ENCODE assay signal across 10 cellular contexts in the genomic region with DNA sequence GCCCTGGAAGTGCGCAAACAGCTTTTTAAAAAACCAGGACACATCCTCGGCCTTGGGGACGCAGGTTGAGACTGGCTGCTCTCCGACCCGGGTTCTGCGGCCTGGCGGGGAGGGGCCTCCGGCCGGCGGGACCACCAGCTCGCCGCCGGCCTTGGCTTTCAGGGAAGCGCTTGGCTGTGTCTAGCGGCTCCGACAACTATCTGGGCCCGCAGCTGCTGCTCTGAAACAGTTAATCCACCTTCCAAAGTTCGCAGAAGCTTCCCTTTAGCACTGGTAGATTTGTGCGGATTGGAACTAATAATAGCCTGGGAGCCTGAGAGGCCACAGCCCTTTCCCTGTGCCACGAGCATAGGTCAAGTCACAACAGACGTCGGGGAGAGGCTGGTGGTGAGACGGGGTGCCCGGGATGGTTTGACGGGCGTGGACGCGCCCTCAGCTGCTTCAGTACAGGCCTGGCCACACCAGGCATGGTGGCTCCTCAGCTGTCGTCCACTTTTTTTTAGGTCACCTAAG. TPM values are rescaled to one million over a fixed set of nuclear protein-coding genes. Genes with fewer than 3 reads are reported as not detected.
DNase-seq lines count a peak whose midpoint lies in the region; FAIRE-seq and TF ChIP-seq lines count a peak whose summit lies in the region.
"Had no signal": no experiment of that assay in that cellular context is flagged by ENCODE, and none has a peak within 500 bp of the region (broad histone marks: within the 10 kb centered on the region; RNA-seq: fewer than 3 reads in every experiment).

No MANE protein-coding gene starts in this region.

- H2AK5ac ChIP-seq in H1 (ENCODE audit: low read depth, low read length) = no peak overlapping the region

- no peak overlapping the region for H2BK5ac ChIP-seq in H1 (ENCODE audit: low read depth, low read length)

- peak overlapping the region; percentile 51 for H2BK120ac ChIP-seq in H1 (replicated peaks; ENCODE audit: low read depth, low read length)

- no peak for TF ChIP-seq EP300 in H1 (IDR thresholded peaks at IDR 0.05; ENCODE audit: borderline replicate concordance in 1 of 2, low read depth in 2 of 2, low read length in 2 of 2)

- peaks cover 44% of the 10 kb centered on the region for H3K4me1 Mint-ChIP-seq in Calu3 (ENCODE audit: low read depth, unreplicated experiment)
- peaks cover 31% of the 10 kb centered on the region for H3K4me1 Mint-ChIP-seq in neural crest cell

- H3K23me2 ChIP-seq in H1 (ENCODE audit: low read depth, low read length) = peaks cover 6% of the 10 kb centered on the region; the same call in 1 of the 2 replicates

- no peak overlapping the region for H3K14ac ChIP-seq in H1 (ENCODE audit: insufficient read length)

- no peak for TF ChIP-seq RAD21 in H1 (IDR thresholded peaks at IDR 0.05 in 1 of 2, conservative IDR thresholded peaks at IDR 0.05 in 1 of 2; ENCODE audit: low read depth in 2 of 2, low read length in 2 of 2)

- 26% methylated on average over 29 of the region's 29 CpGs; no CpG with 5 or more reads in 1 of the 2 experiments for WGBS in H1 (ENCODE audit: extremely low coverage in 1 of 2, insufficient coverage in 1 of 2, insufficient read length in 1 of 2, insufficient replicate concordance in 2 of 2, low coverage in 1 of 2, low lambda C conversion rate in 2 of 2, missing lambda C conversion rate in 1 of 2), 2 experiments
- 79 to 95% (median 83%) methylated on average over 11 to 29 of the region's 29 CpGs for WGBS in adrenal gland, 4 donors

- H4K20me1 ChIP-seq in OCI-LY3 (ENCODE audit: insufficient read depth, low read length) (peaks cover 19% of the 10 kb centered on the region), H1 (replicated peaks in 1 of 2; ENCODE audit: control insufficient read depth in 1 of 2, insufficient read depth in 2 of 2, low read length in 2 of 2) (peaks cover 0 to 1% of the 10 kb centered on the region in 2 experiments)

- H3K4ac ChIP-seq in H1 (replicated peaks; ENCODE audit: insufficient read length, low read depth, low read length) = no peak overlapping the region

- H3K9ac ChIP-seq in OCI-LY3 (ENCODE audit: low read length) (peak overlapping the region; percentile 86), H1 (replicated peaks in 1 of 4; ENCODE audit: extremely low read depth in 1 of 4, low read depth in 3 of 4, low read length in 3 of 4) (peak overlapping the region in 3 of 4 experiments; percentile 13 to 49 (median 31); a peak in 4 of 7 replicates)

- intact Hi-C loops in Calu3 (cut with micrococcal nuclease; ENCODE audit: unreplicated experiment) (no loop called here), adrenal gland (cut with DNase I) (no loop called here)

- H3K4me2 ChIP-seq in OCI-LY3 (ENCODE audit: low read length) (peak overlapping the region; percentile 94), H1 (ENCODE audit: insufficient read depth in 1 of 2, low read depth in 2 of 2, low read length in 2 of 2) (peak overlapping the region; percentile 74 to 82)

- peak overlapping the region; percentile 97 for H3K4me3 Mint-ChIP-seq in Calu3 (ENCODE audit: low read depth, unreplicated experiment)
- H3K4me3 Mint-ChIP-seq in neural crest cell = peak overlapping the region; percentile 88

- no peak overlapping the region for H2AFZ ChIP-seq in OCI-LY3 (ENCODE audit: low read depth, low read length)
- no peak overlapping the region; the same call in 1 of the 2 replicates for H2AFZ ChIP-seq in H1 (ENCODE audit: low read length)

- no peak overlapping the region for H2BK15ac ChIP-seq in H1 (ENCODE audit: low read length)

- BruUV-seq in Calu3 (replicated peaks; lab: Mats Ljungman, UMichigan) = TSS peak; percentile 19

- peak overlapping the region; percentile 56; the same call in 1 of the 2 replicates for H3K18ac ChIP-seq in H1 (ENCODE audit: extremely low read depth, low read length)

- no peaks in the 10 kb centered on the region for H3K79me1 ChIP-seq in H1 (ENCODE audit: low read depth, low read length)

- peak overlapping the region; percentile 79 for H4K91ac ChIP-seq in H1 (replicated peaks; ENCODE audit: insufficient read length, low read length)

- FAIRE-seq in H1 (lab: Jason Lieb, UNC) = no peak
- FAIRE-seq: G401.6 had no signal

- POLR2A ChIA-PET in H1 (lab: Charles Lee; ENCODE audit: partially characterized antibody) = interaction anchor here (0.7 to 2.4 kb wide), 9 partner anchors 9 to 166 kb away, joined by 3 to 6 read pairs (median 3); no protein-coding TSS in a partner anchor

- no peak overlapping the region for H4K5ac ChIP-seq in H1 (ENCODE audit: insufficient read length, low read depth, low read length)

- H3K79me2 ChIP-seq in OCI-LY3 (ENCODE audit: low read length) (peaks cover 36% of the 10 kb centered on the region), H1 (ENCODE audit: control insufficient read depth in 1 of 2, insufficient read depth in 2 of 2, low read length in 2 of 2) (peaks cover 0 to 30% of the 10 kb centered on the region in 2 experiments; a peak in 2 of 4 replicates)

- H3K36me3 ChIP-seq in OCI-LY3 (replicated peaks; ENCODE audit: low read depth, low read length) (peaks cover 13% of the 10 kb centered on the region), H1 (ENCODE audit: control insufficient read depth in 2 of 4, insufficient read depth in 4 of 4, low read length in 3 of 4) (no peaks in the 10 kb centered on the region), adrenal gland (replicated peaks in 1 of 2) (no peaks in the 10 kb centered on the region)

- peak overlapping the region; percentile 60 for H3K56ac ChIP-seq in H1 (replicated peaks; ENCODE audit: insufficient read length, low read depth, low read length)

- TF ChIP-seq CTCF in Calu3 (IDR thresholded peaks at IDR 0.05; ENCODE audit: unreplicated experiment) = no peak
- TF ChIP-seq CTCF in OCI-LY3 (IDR thresholded peaks at IDR 0.05; ENCODE audit: low read depth, low read length) = no peak
- TF ChIP-seq CTCF in H1 (IDR thresholded peaks at IDR 0.05; ENCODE audit: control extremely low read depth in 1 of 3, insufficient read depth in 1 of 3, low read depth in 1 of 3, low read length in 3 of 3) = no peak
- TF ChIP-seq CTCF in neural crest cell (conservative IDR thresholded peaks at IDR 0.05) = no peak
- TF ChIP-seq CTCF in adrenal gland (IDR thresholded peaks at IDR 0.05) = no peak

- H3K27me3 ChIP-seq in OCI-LY3 (ENCODE audit: low read depth, low read length) (no peaks in the 10 kb centered on the region), H1 (replicated peaks in 1 of 4; ENCODE audit: control insufficient read depth in 3 of 4, extremely low read depth in 1 of 4, insufficient read depth in 3 of 4, low read length in 3 of 4) (peaks cover 0 to 10% (median 0%) of the 10 kb centered on the region in 4 experiments; a peak in 2 of 7 replicates), adrenal gland (no peaks in the 10 kb centered on the region)

- H3K27me3 Mint-ChIP-seq in Calu3 (ENCODE audit: unreplicated experiment) (no peaks in the 10 kb centered on the region), neural crest cell (ENCODE audit: low read depth) (peaks cover 50% of the 10 kb centered on the region)

- H3K9me3 Mint-ChIP-seq in Calu3 (ENCODE audit: low read depth, unreplicated experiment) = no peaks in the 10 kb centered on the region
- H3K9me3 Mint-ChIP-seq in neural crest cell = no peaks in the 10 kb centered on the region

- H3K27ac Mint-ChIP-seq in Calu3 (ENCODE audit: unreplicated experiment) (peak overlapping the region; percentile 73), neural crest cell (ENCODE audit: unreplicated experiment) (no peak overlapping the region)

- H3K27ac ChIP-seq in OCI-LY3 (ENCODE audit: low read length) = no peak overlapping the region
- H3K27ac ChIP-seq in H1 (ENCODE audit: low read depth, low read length) = no peak overlapping the region
- no peak overlapping the region for H3K27ac ChIP-seq in adrenal gland

- H3K23ac ChIP-seq in H1 (ENCODE audit: insufficient read length) = no peak overlapping the region

- H3K4me1 ChIP-seq in OCI-LY3 (ENCODE audit: low read length) (peaks cover 36% of the 10 kb centered on the region), H1 (replicated peaks in 1 of 4; ENCODE audit: control insufficient read depth in 3 of 4, insufficient read depth in 4 of 4, low read length in 3 of 4) (peaks cover 3 to 13% (median 9%) of the 10 kb centered on the region in 4 experiments; a peak in 5 of 7 replicates), adrenal gland (replicated peaks in 1 of 2) (peaks cover 0 to 34% of the 10 kb centered on the region in 2 donors)

- H3K9me3 ChIP-seq in OCI-LY3 (ENCODE audit: insufficient read depth, low read length) (no peaks in the 10 kb centered on the region), H1 (ENCODE audit: insufficient read depth in 2 of 2, low read depth in 1 of 2, low read length in 1 of 2) (no peaks in the 10 kb centered on the region), adrenal gland (replicated peaks in 1 of 3) (no peaks in the 10 kb centered on the region)

- H4K8ac ChIP-seq in H1 (ENCODE audit: extremely low read depth, insufficient read depth, low read length) = peak overlapping the region; percentile 62

- H3K4me3 ChIP-seq in OCI-LY3 (ENCODE audit: low read length) = peak overlapping the region; percentile 80
- H3K4me3 ChIP-seq in H1 (ENCODE audit: extremely low read depth in 1 of 4, insufficient read depth in 2 of 4, low read depth in 3 of 4, low read length in 4 of 4) = peak overlapping the region; percentile 46 to 77 (median 62); a peak in 7 of 8 replicates
- no peak overlapping the region for H3K4me3 ChIP-seq in adrenal gland

- peaks cover 34% of the 10 kb centered on the region for H3K36me3 Mint-ChIP-seq in Calu3 (ENCODE audit: insufficient read depth, unreplicated experiment)
- no peaks in the 10 kb centered on the region for H3K36me3 Mint-ChIP-seq in neural crest cell (ENCODE audit: low read depth)

- DNase-seq in Calu3 = no peak
- DNase-seq in H1 (ENCODE audit: low read depth in 1 of 2, low spot score in 2 of 2) = peak in 1 of 2 experiments; percentile 67
- DNase-seq in neural crest cell (ENCODE audit: low read depth, low spot score) = no peak
- no peak for DNase-seq in COLO668 (lab: John Stamatoyannopoulos, UW; ENCODE audit: unreplicated experiment)
- no peak for DNase-seq in inferior parietal cortex (ENCODE audit: extremely low spot score)
- no peak for DNase-seq in T-helper 9 cell
- DNase-seq in adrenal gland = no peak
- DNase-seq: stimulated activated naive CD4-positive, alpha-beta T cell had no signal

- H2BK20ac ChIP-seq in H1 (ENCODE audit: low read length) = 0 out of 2 replicates have a peak overlapping the region, but pooled peaks have one; percentile 32

- CTCF ChIA-PET in Calu3 (lab: Charles Lee) = interaction anchor here (1.0 kb wide), 1 partner anchor 9 kb away, joined by 4 read pairs; no protein-coding TSS in a partner anchor
- CTCF ChIA-PET in H1 (lab: Charles Lee; ENCODE audit: partially characterized antibody) = interaction anchor here (0.6 to 3.0 kb wide), 5 partner anchors 9 to 399 kb away, joined by 3 to 13 read pairs (median 10); a partner anchor contains a TSS

- H2BK12ac ChIP-seq in H1 (ENCODE audit: low read depth, low read length) = 0 out of 2 replicates have a peak overlapping the region, but pooled peaks have one; percentile 50

- TF ChIP-seq POLR2A in H1 (IDR thresholded peaks at IDR 0.05; ENCODE audit: control extremely low read depth in 1 of 2, low read depth in 2 of 2, low read length in 2 of 2) = no peak
- no peak for TF ChIP-seq POLR2A in adrenal gland (IDR thresholded peaks at IDR 0.05)

RNA-seq across cellular contexts. Expression of a gene that starts 1.2 kb away (rescaled TPM):
- total RNA-seq in Calu3 (2022) = 116 and 120 TPM in 2 replicates
- total RNA-seq in H1 (2021; fragmentation: NEBNext Ultra II Directional; extraction: Animal tissue kit (Norgen Biotek cat#: 25700)) = 51.0 and 54.0 TPM in 2 replicates
- polyA plus RNA-seq in H1 (2011; rRNA removed) = 16.0 and 18.2 TPM in 2 replicates
- 22.2 TPM for polyA plus RNA-seq in H1 (2011; cell fraction: cytosol; rRNA removed)
- 28.7 TPM for polyA plus RNA-seq in H1 (2011; cell fraction: nucleus; rRNA removed)
- polyA plus RNA-seq in H1 (2012, experiment 1 of 2) = 39.3 to 45.2 TPM (median 42.7 TPM) in 4 replicates
- polyA plus RNA-seq in H1 (2012, experiment 2 of 2) = 6.8 TPM
- polyA plus RNA-seq in H1 (2013, experiment 1 of 2) = 88.0 TPM
- polyA plus RNA-seq in H1 (2013, experiment 2 of 2) = 91.6 TPM
- polyA minus RNA-seq in H1 (2011; rRNA and poly(A)+ RNA removed) = 87.9 and 134 TPM in 2 replicates
- 27.7 TPM for polyA minus RNA-seq in H1 (2011; cell fraction: cytosol; rRNA and poly(A)+ RNA removed)
- 60.5 TPM for polyA minus RNA-seq in H1 (2011; cell fraction: nucleus; rRNA and poly(A)+ RNA removed)
- 3.4 and 3.5 TPM in 2 replicates for total RNA-seq in neural crest cell
- 10 to 100 TPM in 4 of 8 donors, 1 to 10 TPM in 4; 2.3 to 23.7 (median 8.6) TPM for total RNA-seq in adrenal gland
- polyA plus RNA-seq in adrenal gland = 10 to 100 TPM in 1 of 3 donors, 1 to 10 TPM in 2; 2.7 to 14.2 (median 2.8) TPM

RNA-seq across cellular contexts. Expression of a gene that starts 50.1 kb away (rescaled TPM):
- total RNA-seq in Calu3 (2022) (21.0 and 23.2 TPM in 2 replicates), neural crest cell (22.1 and 24.9 TPM in 2 replicates), adrenal gland (10 to 100 TPM; 32.7 to 62.8 (median 40.6) TPM)
- 30.9 and 36.9 TPM in 2 replicates for total RNA-seq in H1 (2021; fragmentation: NEBNext Ultra II Directional; extraction: Animal tissue kit (Norgen Biotek cat#: 25700))
- polyA plus RNA-seq in H1 (2011; rRNA removed) (15.8 and 21.9 TPM in 2 replicates), adrenal gland (10 to 100 TPM; 22.9 to 52.9 (median 28.6) TPM)
- 33.6 TPM for polyA plus RNA-seq in H1 (2011; cell fraction: cytosol; rRNA removed)
- 10.5 TPM for polyA plus RNA-seq in H1 (2011; cell fraction: nucleus; rRNA removed)
- 35.0 to 46.1 TPM (median 40.6 TPM) in 4 replicates for polyA plus RNA-seq in H1 (2012, experiment 1 of 2)
- 19.5 TPM for polyA plus RNA-seq in H1 (2012, experiment 2 of 2)
- 40.4 TPM for polyA plus RNA-seq in H1 (2013, experiment 1 of 2)
- polyA plus RNA-seq in H1 (2013, experiment 2 of 2) = 42.1 TPM
- polyA minus RNA-seq in H1 (2011; rRNA and poly(A)+ RNA removed) = 1.7 and 3.7 TPM in 2 replicates
- polyA minus RNA-seq in H1 (2011; cell fraction: cytosol; rRNA and poly(A)+ RNA removed) = 7.4 TPM
- polyA minus RNA-seq in H1 (2011; cell fraction: nucleus; rRNA and poly(A)+ RNA removed) = 11.1 TPM

Comparison
In these comparisons a context has a peak if more than half of its experiments do, and no peak if none do; other contexts are left out.
1. H3K4me3 ChIP-seq: peak in OCI-LY3 (single experiment) and H1 (4 of 4); none in adrenal gland (0 of 4).